In the genomic region with DNA sequence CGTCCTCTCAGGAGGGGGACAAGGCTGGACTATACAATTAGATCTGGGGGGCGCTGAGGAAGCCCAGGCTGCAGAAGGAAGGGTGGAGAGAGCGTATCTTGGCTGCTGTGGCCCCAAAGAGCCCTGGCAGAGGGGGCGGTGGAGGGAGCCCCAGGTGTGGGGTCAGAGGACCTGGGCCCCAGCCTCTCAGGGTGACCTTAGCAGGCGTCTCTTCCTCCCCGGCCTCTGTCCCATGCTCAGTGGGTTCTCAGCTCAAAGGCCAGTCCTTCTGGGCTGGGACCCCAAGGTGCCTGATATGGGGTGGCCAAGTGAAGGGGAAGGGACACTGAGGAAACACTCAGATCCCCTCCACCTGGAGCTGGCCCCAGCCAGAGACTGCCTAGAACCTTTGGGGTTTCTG, we compare ENCODE assay signal across 24 cellular contexts. TPM values are rescaled to one million over a fixed set of nuclear protein-coding genes. Genes with fewer than 3 reads are reported as not detected.
"Had no signal": no experiment of that assay in that cellular context is flagged by ENCODE, and none has a peak within 500 bp of the region (broad histone marks: within the 10 kb centered on the region; RNA-seq: fewer than 3 reads in every experiment).

No MANE protein-coding gene starts in this region.

- H3K27ac ChIP-seq: esophagus squamous epithelium, gastroesophageal sphincter, ovary, stomach, thoracic aorta, transverse colon had no signal

- H3K4me3 ChIP-seq: esophagus squamous epithelium, gastroesophageal sphincter, lung, ovary, stomach, thoracic aorta, transverse colon had no signal

- ATAC-seq: effector memory CD8-positive, alpha-beta T cell; gastroesophageal sphincter; left cardiac atrium; left ventricle myocardium superior; right cardiac atrium had no signal

- H3K4me3 Mint-ChIP-seq: dendritic cell treated with granulocyte-macrophage colony-stimulating factor and Interleukin-4, amounts not matched to agents 40 ng/mL and 50 ng/mL, for 4 days had no signal

- DNase-seq: effector memory CD8-positive, alpha-beta T cell; esophagus squamous epithelium; foreskin fibroblast; kidney; left cardiac atrium; left ventricle myocardium superior; mesenchymal stem cell; naive B cell; nephron progenitor cell; ovary; small intestine; stimulated activated CD4-positive, alpha-beta T cell treated with anti-CD3 and anti-CD28 coated beads, Interleukin-12 subunit alpha, Interleukin-12 subunit beta, amount 100 ng/mL, for 4 hours; stimulated activated naive CD4-positive, alpha-beta T cell; stomach; substantia nigra; transverse colon had no signal

- H3K9me3 Mint-ChIP-seq: dendritic cell treated with granulocyte-macrophage colony-stimulating factor and Interleukin-4, amounts not matched to agents 40 ng/mL and 50 ng/mL, for 4 days; effector memory CD8-positive, alpha-beta T cell; nephron progenitor cell had no signal

- H3K27ac Mint-ChIP-seq: dendritic cell treated with granulocyte-macrophage colony-stimulating factor and Interleukin-4, amounts not matched to agents 40 ng/mL and 50 ng/mL, for 4 days; effector memory CD8-positive, alpha-beta T cell; nephron progenitor cell had no signal

- H3K27me3 ChIP-seq: ovary had no signal

- H3K36me3 ChIP-seq: esophagus squamous epithelium, gastroesophageal sphincter, ovary, stomach, thoracic aorta, transverse colon had no signal

- H3K36me3 Mint-ChIP-seq: naive B cell had no signal

- FAIRE-seq: colon, kidney, small intestine had no signal

- H3K9me3 ChIP-seq: esophagus squamous epithelium, gastroesophageal sphincter, ovary, stomach, thoracic aorta, transverse colon had no signal

RNA-seq across cellular contexts. Expression of a gene that starts 1.8 kb away (rescaled TPM):
- total RNA-seq: gastroesophageal sphincter, lung, stomach, thoracic aorta, urinary bladder had no signal
- polyA plus RNA-seq: lung had no signal

RNA-seq across cellular contexts. Expression of a gene that starts 28.0 kb away (rescaled TPM):
- total RNA-seq: esophagus squamous epithelium, thoracic aorta had no signal

RNA-seq across cellular contexts. Expression of a gene that starts 49.8 kb away (rescaled TPM):
- total RNA-seq: epithelial cell of proximal tubule, esophagus squamous epithelium, urinary bladder had no signal

RNA-seq across cellular contexts. Expression of a gene that starts 53.8 kb away (rescaled TPM):
- total RNA-seq: epithelial cell of proximal tubule had no signal
